ENCODE assay signal across 8 cellular contexts in the genomic region with DNA sequence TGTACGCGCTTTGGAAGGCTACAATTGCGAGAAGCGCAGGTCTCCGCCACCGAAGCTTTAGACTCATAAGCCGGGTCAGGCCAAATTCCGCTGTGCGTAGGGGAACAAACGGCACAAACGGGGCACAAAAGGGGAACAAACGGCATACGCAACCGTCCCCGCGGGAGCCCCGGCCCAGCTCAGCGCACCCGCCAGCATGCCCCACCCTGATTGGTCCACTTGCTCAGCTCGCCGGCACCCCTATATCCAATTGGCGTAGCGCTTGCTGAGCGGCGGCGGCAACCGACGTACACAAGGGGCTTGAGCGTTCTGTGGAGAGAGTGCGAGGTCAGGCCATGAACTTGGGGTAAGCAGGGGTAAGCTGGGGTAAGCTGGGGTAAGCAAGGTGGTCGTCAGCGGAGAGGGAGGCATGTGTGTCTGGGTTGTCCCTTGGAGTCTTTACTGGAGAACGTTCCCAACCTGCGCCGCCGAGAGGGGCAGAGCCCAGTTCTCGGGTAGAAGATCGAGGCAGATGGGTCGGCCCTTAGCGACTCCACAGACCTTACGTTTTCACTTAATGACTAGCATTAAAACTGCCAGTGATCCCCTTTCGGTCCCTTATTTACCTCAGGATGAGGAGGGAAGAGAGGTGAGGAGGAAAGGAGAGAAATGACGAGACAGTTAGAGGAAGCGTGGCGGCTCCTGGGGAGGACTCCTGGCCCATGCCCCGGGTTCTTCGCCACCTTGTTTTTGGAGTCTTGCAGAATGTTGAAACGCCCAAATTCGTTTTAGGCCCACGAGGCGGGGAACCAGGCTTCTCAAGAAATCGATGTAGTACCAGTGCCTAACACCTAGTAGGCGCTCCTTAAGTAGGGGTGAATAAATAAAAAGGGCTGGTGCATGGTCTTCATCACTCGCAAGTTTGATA. TPM values are rescaled to one million over a fixed set of nuclear protein-coding genes. Genes with fewer than 3 reads are reported as not detected.
A peak's percentile ranks its signal among the peaks of the same experiment; 100 is the strongest.
DNase-seq lines count a peak whose midpoint lies in the region; ATAC-seq and TF ChIP-seq lines count a peak whose summit lies in the region.

Gene CCDC66 (plus strand): TSS at position 268 of the 907 bp plus-strand sequence. CDS start 68 bp downstream, at position 336.

- H3K27me3 Mint-ChIP-seq in chondrocyte (ENCODE audit: low read depth) = peaks cover 21% of the 10 kb centered on the region

- H3K36me3 ChIP-seq in BE2C = no peaks in the 10 kb centered on the region; the same call in 1 of the 2 replicates

- H3K36me3 Mint-ChIP-seq in chondrocyte (ENCODE audit: low read depth) = peaks cover 10% of the 10 kb centered on the region

- peaks cover 18% of the 10 kb centered on the region for H3K4me1 Mint-ChIP-seq in chondrocyte (ENCODE audit: low read depth)

- H3K9me3 ChIP-seq in BE2C = no peaks in the 10 kb centered on the region

- DNase-seq in BE2C = peak; percentile 90
- DNase-seq in NCI-H510A (lab: John Stamatoyannopoulos, UW) = peak; percentile 56
- peak; percentile 87 to 88 for DNase-seq in activated CD4-positive, alpha-beta T cell treated with anti-CD3 and anti-CD28 coated beads for 24 hours (ENCODE audit: low read depth in 2 of 2)
- peak; percentile 97 for DNase-seq in chondrocyte (ENCODE audit: low spot score)
- DNase-seq in kidney glomerular epithelial cell (lab: John Stamatoyannopoulos, UW) = peak; percentile 90
- DNase-seq in stimulated activated CD4-positive, alpha-beta T cell treated with anti-CD3 and anti-CD28 coated beads, Interleukin-1b, Interleukin-23, amount 100 ng/mL, for 1 hour (ENCODE audit: low read depth in 2 of 2) = peak; percentile 80 to 86

- peak; percentile 92 for TF ChIP-seq POLR2A in GM19193 (IDR thresholded peaks at IDR 0.05; ENCODE audit: extremely low read depth, insufficient read depth, insufficient read length)

- peak; percentile 99 for ATAC-seq in HG03439 (IDR thresholded peaks at IDR 0.05; ENCODE audit: unreplicated experiment)

- no peaks in the 10 kb centered on the region for H3K9me3 Mint-ChIP-seq in chondrocyte (ENCODE audit: low read depth)

- TF ChIP-seq CTCF in BE2C (IDR thresholded peaks at IDR 0.05; ENCODE audit: low read depth, low read length) = peak; percentile 57
- peak; percentile 84 for TF ChIP-seq CTCF in chondrocyte (IDR thresholded peaks at IDR 0.05)

- peak within 1 kb of the TSS; percentile 98 for H3K27ac Mint-ChIP-seq in chondrocyte (ENCODE audit: unreplicated experiment)

- no peaks in the 10 kb centered on the region; the same call in 1 of the 2 replicates for H3K27me3 ChIP-seq in BE2C

- peak within 1 kb of the TSS; percentile 95 for H3K4me3 Mint-ChIP-seq in chondrocyte (ENCODE audit: unreplicated experiment)

- peak within 1 kb of the TSS; percentile 84 for H3K4me3 ChIP-seq in BE2C (ENCODE audit: low read depth, low read length)

- no peaks in the 10 kb centered on the region for H3K4me1 ChIP-seq in BE2C

RNA-seq across cellular contexts. Expression of gene CCDC66, which starts in this region (rescaled TPM):
- 11.6 TPM for polyA plus RNA-seq in BE2C (2012; ENCODE audit: insufficient read depth, insufficient read length, low read depth)
- 12.4 to 19.8 TPM (median 12.6 TPM) in 3 replicates for total RNA-seq in chondrocyte

Comparison
In these comparisons a context has a peak if more than half of its experiments do, and no peak if none do; other contexts are left out.
1. Peak in every context shown above with its lines: DNase-seq, ATAC-seq and H3K4me3 ChIP-seq.